8 cellular contexts compared by ENCODE assay signal in the genomic region with DNA sequence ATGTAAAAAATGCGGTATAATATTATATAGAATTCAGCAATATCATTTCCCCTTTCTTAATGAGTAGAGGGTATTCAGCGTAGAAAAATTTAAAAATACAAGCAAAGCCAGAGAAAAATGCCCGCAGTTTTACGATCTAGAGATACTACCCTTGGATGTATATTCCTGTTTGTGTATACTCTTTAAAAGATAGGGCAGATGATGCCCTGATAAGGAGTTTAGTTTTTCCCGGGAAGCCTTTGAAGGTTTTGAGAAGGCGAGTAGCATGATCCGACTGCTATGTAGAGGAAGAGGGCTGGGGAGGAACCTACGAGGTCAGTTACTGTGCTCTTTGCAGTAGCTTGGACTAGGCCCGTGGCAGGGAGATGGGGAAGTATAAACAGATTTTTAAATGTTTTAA. TPM values are rescaled to one million over a fixed set of nuclear protein-coding genes. Genes with fewer than 3 reads are reported as not detected.
DNase-seq lines count a peak whose midpoint lies in the region; ATAC-seq and TF ChIP-seq lines count a peak whose summit lies in the region.

No MANE protein-coding gene starts in this region.

- intact Hi-C loops in CD4-positive, alpha-beta T cell (cut with DNase I, micrococcal nuclease), result no loop called here

- DNase-seq in CD4-positive, alpha-beta T cell, result no peak
- peak; percentile 51 to 70 for DNase-seq in HL-60 (ENCODE audit: low read depth in 1 of 2, low spot score in 1 of 2)
- peak; percentile 30 to 32 for DNase-seq in erythroblast (lab: John Stamatoyannopoulos, UW)
- no peak for DNase-seq in natural killer cell treated with Interleukin-12 subunit alpha and Interleukin-12 subunit beta and Interleukin-15 and Interleukin-18, amount 100 ng/mL, for 72 hours (ENCODE audit: low spot score)
- DNase-seq in stimulated activated CD4-positive, alpha-beta T cell treated with anti-CD3 and anti-CD28 coated beads, Interleukin-1b, Interleukin-23, amount 100 ng/mL, for 48 hours, result no peak
- DNase-seq in activated CD8-positive, alpha-beta memory T cell treated with anti-CD3 and anti-CD28 coated beads, Interleukin-2, amount 50 U/mL, for 4 hours, result no peak

- no peak for TF ChIP-seq CTCF in CD4-positive, alpha-beta T cell (IDR thresholded peaks at IDR 0.05)
- TF ChIP-seq CTCF in HL-60 (IDR thresholded peaks at IDR 0.05; ENCODE audit: insufficient read depth, low read length) (no peak), SU-DHL-6 (IDR thresholded peaks at IDR 0.05; ENCODE audit: insufficient read depth, low read length, poor library complexity, severe bottlenecking) (no peak)

- H3K9me2 ChIP-seq in SU-DHL-6 (replicated peaks; ENCODE audit: insufficient read depth, low read length), result no peaks in the 10 kb centered on the region

- peak overlapping the region; percentile 72 for H3K27ac Mint-ChIP-seq in CD4-positive, alpha-beta T cell
- peak overlapping the region; percentile 68 to 79 for H3K27ac Mint-ChIP-seq in natural killer cell treated with Interleukin-12 subunit alpha and Interleukin-12 subunit beta and Interleukin-15 and Interleukin-18, amount 100 ng/mL, for 72 hours

- no peaks in the 10 kb centered on the region for H3K9me3 Mint-ChIP-seq in CD4-positive, alpha-beta T cell
- no peaks in the 10 kb centered on the region for H3K9me3 Mint-ChIP-seq in natural killer cell treated with Interleukin-12 subunit alpha and Interleukin-12 subunit beta and Interleukin-15 and Interleukin-18, amount 100 ng/mL, for 72 hours

- H3K4me2 ChIP-seq in SU-DHL-6 (ENCODE audit: low read depth, low read length, poor library complexity, severe bottlenecking), result peak overlapping the region; percentile 98

- 0 out of 2 replicates have a peak, but pooled peaks cover 6% of the 10 kb centered on the region for H4K20me1 ChIP-seq in SU-DHL-6 (ENCODE audit: low read depth, low read length)

- peak overlapping the region; percentile 99 for H3K4me3 Mint-ChIP-seq in CD4-positive, alpha-beta T cell
- H3K4me3 Mint-ChIP-seq in natural killer cell treated with Interleukin-12 subunit alpha and Interleukin-12 subunit beta and Interleukin-15 and Interleukin-18, amount 100 ng/mL, for 72 hours, result peak overlapping the region; percentile 87

- H3K27ac ChIP-seq in CD4-positive, alpha-beta T cell (ENCODE audit: low read depth, low read length), result no peak overlapping the region
- H3K27ac ChIP-seq in HL-60 (replicated peaks), result peak overlapping the region; percentile 84
- peak overlapping the region; percentile 82 for H3K27ac ChIP-seq in SU-DHL-6 (ENCODE audit: low read depth, low read length)

- peaks cover 4% of the 10 kb centered on the region; the same call in 1 of the 2 replicates for H3K36me3 ChIP-seq in SU-DHL-6 (ENCODE audit: low read length)

- no peaks in the 10 kb centered on the region for H3K9me3 ChIP-seq in CD4-positive, alpha-beta T cell (ENCODE audit: control insufficient read depth, low read length)
- H3K9me3 ChIP-seq in SU-DHL-6 (ENCODE audit: insufficient read depth, low read length), result no peaks in the 10 kb centered on the region

- H3K4me3 ChIP-seq in HL-60 (replicated peaks; ENCODE audit: insufficient read depth, low read length) (peak overlapping the region; percentile 95), SU-DHL-6 (ENCODE audit: insufficient read depth, low read length, poor library complexity, severe bottlenecking) (peak overlapping the region; percentile 95)

- no peak overlapping the region for H2AFZ ChIP-seq in SU-DHL-6 (ENCODE audit: low read depth, low read length, severe bottlenecking)

- peaks cover 60% of the 10 kb centered on the region for H3K79me2 ChIP-seq in SU-DHL-6 (ENCODE audit: insufficient read depth, low read length)

- H3K36me3 Mint-ChIP-seq in CD4-positive, alpha-beta T cell (ENCODE audit: low read depth), result peaks cover 10% of the 10 kb centered on the region
- H3K36me3 Mint-ChIP-seq in natural killer cell treated with Interleukin-12 subunit alpha and Interleukin-12 subunit beta and Interleukin-15 and Interleukin-18, amount 100 ng/mL, for 72 hours, result peaks cover 10% of the 10 kb centered on the region

- H3K27me3 Mint-ChIP-seq in CD4-positive, alpha-beta T cell, result no peaks in the 10 kb centered on the region
- H3K27me3 Mint-ChIP-seq in natural killer cell treated with Interleukin-12 subunit alpha and Interleukin-12 subunit beta and Interleukin-15 and Interleukin-18, amount 100 ng/mL, for 72 hours, result no peaks in the 10 kb centered on the region

- POLR2A ChIA-PET in CD4-positive, alpha-beta T cell (lab: Charles Lee), result interaction anchor here (1.1 to 4.3 kb wide), 5 partner anchors 7 to 143 kb away, joined by 3 to 104 read pairs (median 6); partner anchors contain the start of genes KLHL24 and KLHL6

- CTCF ChIA-PET in CD4-positive, alpha-beta T cell (lab: Charles Lee), result no interaction called here

- H3F3A ChIP-seq in SU-DHL-6 (ENCODE audit: insufficient read depth), result peaks cover 5% of the 10 kb centered on the region

- peaks cover 46% of the 10 kb centered on the region for H3K4me1 Mint-ChIP-seq in CD4-positive, alpha-beta T cell (ENCODE audit: low read depth)
- H3K4me1 Mint-ChIP-seq in natural killer cell treated with Interleukin-12 subunit alpha and Interleukin-12 subunit beta and Interleukin-15 and Interleukin-18, amount 100 ng/mL, for 72 hours (ENCODE audit: low read depth in 2 of 2), result peaks cover 27 to 37% of the 10 kb centered on the region in 2 donors

- no peak for ATAC-seq in CD4-positive, alpha-beta T cell (ENCODE audit: poor library complexity)
- no peak for ATAC-seq in natural killer cell treated with Interleukin-12 subunit alpha and Interleukin-12 subunit beta and Interleukin-15 and Interleukin-18, amount 100 ng/mL, for 72 hours
- ATAC-seq in HG03039 (IDR thresholded peaks at IDR 0.05; ENCODE audit: unreplicated experiment), result no peak

- no peak for TF ChIP-seq POLR2A in erythroblast (IDR thresholded peaks at IDR 0.05; ENCODE audit: low read length)

- H3K9ac ChIP-seq in SU-DHL-6 (ENCODE audit: low read length), result peak overlapping the region; percentile 99

- no peaks in the 10 kb centered on the region for H3K27me3 ChIP-seq in CD4-positive, alpha-beta T cell (ENCODE audit: control insufficient read depth, insufficient read depth, low read length)
- H3K27me3 ChIP-seq in HL-60 (ENCODE audit: insufficient read depth, poor library complexity, severe bottlenecking) (no peaks in the 10 kb centered on the region), SU-DHL-6 (ENCODE audit: low read length) (no peaks in the 10 kb centered on the region)

RNA-seq across cellular contexts. Expression of gene YEATS2, which starts 1.2 kb away (rescaled TPM):
- 10 to 100 TPM; 14.6 to 15.9 TPM for total RNA-seq in CD4-positive, alpha-beta T cell
- 10 to 100 TPM; 51.1 to 66.1 TPM for total RNA-seq in natural killer cell treated with Interleukin-12 subunit alpha and Interleukin-12 subunit beta and Interleukin-15 and Interleukin-18, amount 100 ng/mL, for 72 hours

Comparison
In these comparisons a context has a peak if more than half of its experiments do, and no peak if none do; other contexts are left out.
1. DNase-seq: peak in HL-60 (2 of 2) and erythroblast (2 of 2); none in CD4-positive, alpha-beta T cell (0 of 10), natural killer cell treated with Interleukin-12 subunit alpha and Interleukin-12 subunit beta and Interleukin-15 and Interleukin-18, amount 100 ng/mL, for 72 hours (single experiment), stimulated activated CD4-positive, alpha-beta T cell treated with anti-CD3 and anti-CD28 coated beads, Interleukin-1b, Interleukin-23, amount 100 ng/mL, for 48 hours (single experiment) and activated CD8-positive, alpha-beta memory T cell treated with anti-CD3 and anti-CD28 coated beads, Interleukin-2, amount 50 U/mL, for 4 hours (single experiment).